In the genomic region with DNA sequence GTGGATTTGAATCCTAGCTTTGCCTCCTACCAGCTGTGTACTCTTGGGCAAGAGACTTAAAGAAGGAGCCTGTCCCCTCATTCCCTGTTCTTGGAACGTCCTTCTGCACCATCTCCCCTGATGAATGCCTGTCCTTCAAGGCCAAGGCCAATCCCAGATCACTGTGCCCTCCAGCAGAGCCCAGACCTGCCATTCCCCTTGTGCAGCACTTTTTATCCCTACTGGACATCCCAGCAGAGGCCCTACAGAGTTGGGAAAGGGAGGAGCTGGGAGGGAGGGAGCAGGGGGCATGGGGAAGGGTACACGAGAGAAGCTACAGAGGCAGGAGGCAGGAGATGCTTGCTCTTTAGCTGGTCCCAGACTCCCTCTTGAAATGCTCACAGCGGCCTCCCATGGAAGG, we compare ENCODE assay signal across 20 cellular contexts.
A peak's percentile ranks its signal among the peaks of the same experiment; 100 is the strongest.
DNase-seq lines count a peak whose midpoint lies in the region; ATAC-seq, FAIRE-seq and TF ChIP-seq lines count a peak whose summit lies in the region.
"Had no signal": no experiment of that assay in that cellular context is flagged by ENCODE, and none has a peak within 500 bp of the region (broad histone marks: within the 10 kb centered on the region; RNA-seq: fewer than 3 reads in every experiment).

No MANE protein-coding gene starts in this region.

- H3K4me3 ChIP-seq in HepG2 (replicated peaks in 1 of 3; ENCODE audit: insufficient read depth in 1 of 3, low read depth in 2 of 3, low read length in 3 of 3) (no peak overlapping the region), right lobe of liver (no peak overlapping the region), lower leg skin (ENCODE audit: low read depth, poor library complexity, severe bottlenecking) (no peak overlapping the region)
- H3K4me3 ChIP-seq: GM23248, HAP-1, SJSA1 had no signal

- no peak for TF ChIP-seq RAD21 in HepG2 (CRISPR knock-in tag; IDR thresholded peaks at IDR 0.05)

- CTCF ChIA-PET in HepG2 (lab: Yijun Ruan, JAX; ENCODE audit: low intra/inter-chr PET ratio, low total read pairs) (no interaction called here), RWPE1 (lab: Yijun Ruan, JAX) (no interaction called here)

- 28% methylated on average over 3 of the region's 3 CpGs for WGBS in HepG2 (ENCODE audit: low lambda C conversion rate)
- WGBS in right lobe of liver (ENCODE audit: insufficient coverage, low coverage, low lambda C conversion rate, missing lambda C conversion rate) = 88% methylated on average over 2 of the region's 3 CpGs
- WGBS in lower leg skin, 2 donors = 75 to 88% methylated on average over 3 of the region's 3 CpGs

- no peak for TF ChIP-seq EP300 in HepG2 (IDR thresholded peaks at IDR 0.05; ENCODE audit: low read depth in 2 of 2, low read length in 2 of 2)
- TF ChIP-seq EP300 in HepG2 (CRISPR knock-in tag; IDR thresholded peaks at IDR 0.05; ENCODE audit: borderline replicate concordance) = no peak

- in situ Hi-C loops in HepG2 (cut with HindIII; ENCODE audit: extremely low pct_ligation_motif_present, low pct_unique_long_range_greater_than_20kb) = no loop called here

- H3K9me3 ChIP-seq in HepG2 (ENCODE audit: low read length) = no peaks in the 10 kb centered on the region
- H3K9me3 ChIP-seq in right lobe of liver = no peaks in the 10 kb centered on the region
- H3K9me3 ChIP-seq: HAP-1, SJSA1 had no signal

- POLR2A ChIA-PET in HepG2 (lab: Yijun Ruan, JAX) (no interaction called here), RWPE1 (lab: Yijun Ruan, JAX; ENCODE audit: low non-redundant PET) (no interaction called here)

- no peak for FAIRE-seq in HepG2 (lab: Jason Lieb, UNC)
- FAIRE-seq: RCC 7860 had no signal

- no peak overlapping the region; the same call in 1 of the 2 replicates for H3K4me2 ChIP-seq in HepG2 (ENCODE audit: low read depth, low read length)

- H3K9ac ChIP-seq in HepG2 (ENCODE audit: insufficient read depth, low read depth, low read length) = no peak overlapping the region
- H3K9ac ChIP-seq: GM23248 had no signal

- no peaks in the 10 kb centered on the region for H3K36me3 ChIP-seq in HepG2 (replicated peaks in 1 of 2; ENCODE audit: control insufficient read depth in 1 of 2, insufficient read depth in 2 of 2, low read length in 2 of 2)
- peaks cover 0 to 4% (median 0%) of the 10 kb centered on the region in 4 donors for H3K36me3 ChIP-seq in right lobe of liver
- H3K36me3 ChIP-seq: SJSA1 had no signal

- no peaks in the 10 kb centered on the region for H3K79me2 ChIP-seq in HepG2 (ENCODE audit: insufficient read depth, low read length)

- H3K27ac ChIP-seq in HepG2 (ENCODE audit: extremely low read length, insufficient read depth, low read length) (no peak overlapping the region), right lobe of liver (no peak overlapping the region), RWPE1 (peak overlapping the region; percentile 27; the same call in 1 of the 2 replicates)
- H3K27ac ChIP-seq: GM23248, SJSA1 had no signal

- H3K4me1 ChIP-seq in HepG2 (ENCODE audit: insufficient read depth, low read length) = no peaks in the 10 kb centered on the region
- no peaks in the 10 kb centered on the region for H3K4me1 ChIP-seq in right lobe of liver
- H3K4me1 ChIP-seq: HAP-1, SJSA1 had no signal

- TF ChIP-seq CTCF in HepG2 (CRISPR knock-in tag; IDR thresholded peaks at IDR 0.05) (no peak), right lobe of liver (IDR thresholded peaks at IDR 0.05) (no peak), RWPE1 (conservative IDR thresholded peaks at IDR 0.05; ENCODE audit: low read depth) (no peak), lower leg skin (IDR thresholded peaks at IDR 0.05) (no peak)

- no peaks in the 10 kb centered on the region for H4K20me1 ChIP-seq in HepG2 (ENCODE audit: insufficient read depth, low read length)

- peak; percentile 37; the same call in 2 of the 3 replicates for ATAC-seq in HepG2
- ATAC-seq in right lobe of liver = no peak
- ATAC-seq in sciatic nerve = no peak
- ATAC-seq: Right ventricle myocardium inferior had no signal

- no peak for TF ChIP-seq POLR2A in HepG2 (IDR thresholded peaks at IDR 0.05; ENCODE audit: insufficient read depth in 1 of 2, low read depth in 2 of 2, low read length in 2 of 2)
- TF ChIP-seq POLR2A in right lobe of liver (IDR thresholded peaks at IDR 0.05) = no peak
- TF ChIP-seq POLR2A in lower leg skin (IDR thresholded peaks at IDR 0.05) = no peak

- DNase-seq in HepG2 (ENCODE audit: low spot score) = no peak
- no peak for DNase-seq in right lobe of liver
- DNase-seq in RWPE1 (ENCODE audit: low spot score) = no peak
- peak; percentile 8 to 62 for DNase-seq in lower leg skin (ENCODE audit: low spot score in 2 of 2)
- no peak for DNase-seq in cerebellum (ENCODE audit: low spot score)
- DNase-seq in stimulated activated CD4-positive, alpha-beta T cell treated with anti-CD3 and anti-CD28 coated beads, Interleukin-4, amount 100 ng/mL, for 4 hours = no peak
- DNase-seq in sciatic nerve (ENCODE audit: low spot score) = no peak
- DNase-seq: GDM1, GM23248, KBM-7, NCI-H1092, NCI-H1436, NCI-H187 treated with DMSO at 0.1 percent for 48 hours, NCI-H226, NCI-H510A treated with DMSO at 0.1 percent for 48 hours, NCI-H774 had no signal

- no TSS peak for BruUV-seq in HepG2 (replicated peaks; lab: Mats Ljungman, UMichigan)

- H2AFZ ChIP-seq in HepG2 (ENCODE audit: low read length) = no peak overlapping the region
- H2AFZ ChIP-seq: GM23248 had no signal

- intact Hi-C loops in HepG2 (cut with micrococcal nuclease; ENCODE audit: unreplicated experiment) (no loop called here), right lobe of liver (cut with DNase I) (no loop called here), lower leg skin (cut with DNase I; ENCODE audit: low total_unique reads) (no loop called here), sciatic nerve (cut with DNase I) (no loop called here)

- H3K27me3 ChIP-seq in HepG2 (ENCODE audit: control insufficient read depth in 1 of 2, insufficient read depth in 2 of 2, low read length in 2 of 2) (no peaks in the 10 kb centered on the region), right lobe of liver (no peaks in the 10 kb centered on the region)
- H3K27me3 ChIP-seq: SJSA1 had no signal

TF ChIP-seq in HepG2, 621 proteins besides CTCF, POLR2A, EP300 and RAD21:
- TF ChIP-seq SALL1 (CRISPR knock-in tag; IDR thresholded peaks at IDR 0.05) (no peak), STAG1 (CRISPR knock-in tag; IDR thresholded peaks at IDR 0.05) (peak; percentile 41; the same call in 1 of the 2 replicates)

Comparison
In these comparisons a context has a peak if more than half of its experiments do, and no peak if none do; other contexts are left out.
1. DNase-seq: peak in lower leg skin (2 of 2); none in HepG2 (single experiment), right lobe of liver (0 of 3), RWPE1 (single experiment), cerebellum (single experiment), stimulated activated CD4-positive, alpha-beta T cell treated with anti-CD3 and anti-CD28 coated beads, Interleukin-4, amount 100 ng/mL, for 4 hours (0 of 2) and sciatic nerve (single experiment).